Comparison of ENCODE assay signal across 15 cellular contexts in the genomic region with DNA sequence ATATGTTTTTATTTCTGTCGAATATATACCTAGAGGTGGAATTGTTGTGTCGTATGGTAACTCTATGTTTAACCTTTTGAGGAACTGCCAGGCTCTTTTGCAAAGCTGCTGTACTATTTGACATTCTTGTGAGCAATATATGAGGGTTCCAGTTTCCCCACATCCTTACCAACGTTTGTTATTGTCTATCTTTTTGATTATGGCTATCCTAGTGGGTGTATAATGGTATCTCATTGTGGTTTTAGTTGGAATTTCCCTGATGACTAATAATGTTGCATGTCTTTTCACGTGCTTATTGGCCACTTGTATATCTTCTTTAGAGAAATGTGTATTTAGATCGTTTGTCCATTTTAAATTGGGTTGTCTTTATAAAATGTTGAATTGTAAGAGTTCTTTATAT. TPM values are rescaled to one million over a fixed set of nuclear protein-coding genes. Genes with fewer than 3 reads are reported as not detected.
DNase-seq lines count a peak whose midpoint lies in the region; ATAC-seq and TF ChIP-seq lines count a peak whose summit lies in the region.
"Had no signal": no experiment of that assay in that cellular context is flagged by ENCODE, and none has a peak within 500 bp of the region (broad histone marks: within the 10 kb centered on the region; RNA-seq: fewer than 3 reads in every experiment).

No MANE protein-coding gene starts in this region.

- DNase-seq in AG10803 (ENCODE audit: low read depth) (peak; percentile 1), HT1080 (ENCODE audit: low read depth) (peak; percentile 81), amniotic epithelial cell (ENCODE audit: low read depth) (peak; percentile 58), glomerular visceral epithelial cell (ENCODE audit: extremely low spot score) (peak; percentile 1), DMS 273 (lab: John Stamatoyannopoulos, UW; ENCODE audit: unreplicated experiment) (no peak)
- DNase-seq: activated CD8-positive, alpha-beta memory T cell treated with anti-CD3 and anti-CD28 coated beads, Interleukin-2, amount 50 U/mL, for 48 hours; GOT3; islet precursor cell; NCI-H1048; upper lobe of left lung had no signal

- ATAC-seq in GM18502 (IDR thresholded peaks at IDR 0.05; ENCODE audit: poor library complexity, unreplicated experiment) (no peak), GM18873 (IDR thresholded peaks at IDR 0.05; ENCODE audit: low FRiP score, unreplicated experiment) (no peak), HG02870 (IDR thresholded peaks at IDR 0.05; ENCODE audit: unreplicated experiment) (no peak)
- ATAC-seq: gastroesophageal sphincter, WTC11 had no signal

- no peak overlapping the region for H3K4me3 ChIP-seq in AG10803 (ENCODE audit: low read length)
- H3K4me3 ChIP-seq: gastroesophageal sphincter, upper lobe of left lung had no signal

- TF ChIP-seq CTCF in AG10803 (conservative IDR thresholded peaks at IDR 0.05; ENCODE audit: low read length) = no peak

RNA-seq across cellular contexts. Expression of a gene that starts 24.5 kb away (rescaled TPM):
- 1.9 and 2.4 TPM in 2 replicates for total RNA-seq in HT1080 (2014; rRNA removed; shearing (Covaris generic))
- 1.1 and 2.4 TPM in 2 replicates for polyA plus RNA-seq in HT1080 (2015; cell fraction: cytosol; rRNA removed)
- 0.38 and 0.61 TPM in 2 replicates for polyA plus RNA-seq in HT1080 (2015; cell fraction: nucleus; rRNA removed)
